Comparison of ENCODE assay signal across 10 cellular contexts in the genomic region with DNA sequence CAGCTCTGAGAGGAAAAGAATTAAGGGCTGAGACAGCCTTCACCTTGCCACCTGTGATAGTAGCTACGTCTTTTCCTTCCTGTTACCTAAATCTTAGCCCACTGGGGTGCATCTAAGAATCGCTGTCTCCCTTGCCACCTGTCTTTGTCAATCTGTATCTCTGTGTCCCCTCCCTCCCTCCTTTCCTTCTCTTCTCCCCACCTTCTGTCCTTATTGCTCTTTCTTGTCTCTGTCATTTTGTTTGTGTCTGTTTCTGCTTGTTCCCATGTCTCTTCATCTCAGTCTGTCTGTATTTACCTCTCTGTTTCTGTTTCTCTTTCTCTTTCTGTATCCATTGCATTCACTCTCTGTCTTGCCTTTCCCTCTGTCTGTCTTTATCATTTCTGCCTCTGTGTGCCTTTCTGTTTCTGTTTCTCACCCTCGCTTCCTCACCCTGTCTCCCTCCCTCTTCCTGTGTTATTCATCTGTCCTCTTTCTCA. TPM values are rescaled to one million over a fixed set of nuclear protein-coding genes. Genes with fewer than 3 reads are reported as not detected.
DNase-seq lines count a peak whose midpoint lies in the region; ATAC-seq and TF ChIP-seq lines count a peak whose summit lies in the region.
"Had no signal": no experiment of that assay in that cellular context is flagged by ENCODE, and none has a peak within 500 bp of the region (broad histone marks: within the 10 kb centered on the region; RNA-seq: fewer than 3 reads in every experiment).

No MANE protein-coding gene starts in this region.

- peak overlapping the region; percentile 45 for H3K4me3 ChIP-seq in GM06990 (replicated peaks; ENCODE audit: low read depth, low read length)
- H3K4me3 ChIP-seq: upper lobe of right lung had no signal

- peaks cover 6% of the 10 kb centered on the region for H3K27me3 Mint-ChIP-seq in activated naive CD8-positive, alpha-beta T cell treated with anti-CD3 and anti-CD28 coated beads for 36 hours

- DNase-seq in GM06990 (ENCODE audit: extremely low read depth, insufficient read length) (no peak), NOMO-1 treated with dmso at 0.1 percent for 144 hours (lab: John Stamatoyannopoulos, UW; ENCODE audit: unreplicated experiment) (no peak), medulla oblongata (ENCODE audit: extremely low spot score) (no peak), SK-N-DZ (ENCODE audit: low spot score) (no peak), pons (ENCODE audit: low spot score) (no peak)
- no peak for DNase-seq in activated naive CD8-positive, alpha-beta T cell treated with anti-CD3 and anti-CD28 coated beads for 36 hours
- DNase-seq: upper lobe of right lung had no signal

- TF ChIP-seq CTCF in GM06990 (IDR thresholded peaks at IDR 0.05; ENCODE audit: insufficient read depth, low read length, poor library complexity, severe bottlenecking), result no peak

- H3K36me3 Mint-ChIP-seq in activated naive CD8-positive, alpha-beta T cell treated with anti-CD3 and anti-CD28 coated beads for 36 hours, result peaks cover 3% of the 10 kb centered on the region

- no peaks in the 10 kb centered on the region for H3K27me3 ChIP-seq in GM06990 (replicated peaks; ENCODE audit: control insufficient read depth, insufficient read depth, low read length)
- H3K27me3 ChIP-seq: upper lobe of right lung had no signal

- H3K4me1 Mint-ChIP-seq in activated naive CD8-positive, alpha-beta T cell treated with anti-CD3 and anti-CD28 coated beads for 36 hours, result peaks cover 6% of the 10 kb centered on the region

- ATAC-seq in GM19397 (IDR thresholded peaks at IDR 0.05; ENCODE audit: unreplicated experiment), result peak; percentile 77
- peak; percentile 82 for ATAC-seq in HG03066 (IDR thresholded peaks at IDR 0.05; ENCODE audit: low read depth, unreplicated experiment)
- ATAC-seq: upper lobe of right lung had no signal

- peak overlapping the region; percentile 66 for H3K27ac Mint-ChIP-seq in activated naive CD8-positive, alpha-beta T cell treated with anti-CD3 and anti-CD28 coated beads for 36 hours

- no peaks in the 10 kb centered on the region for H3K36me3 ChIP-seq in GM06990 (ENCODE audit: control insufficient read depth, insufficient read depth, low read length)

- no peaks in the 10 kb centered on the region for H3K9me3 Mint-ChIP-seq in activated naive CD8-positive, alpha-beta T cell treated with anti-CD3 and anti-CD28 coated beads for 36 hours

- H3K4me3 Mint-ChIP-seq in activated naive CD8-positive, alpha-beta T cell treated with anti-CD3 and anti-CD28 coated beads for 36 hours, result peak overlapping the region; percentile 73
- H3K4me3 Mint-ChIP-seq: brain had no signal

RNA-seq across cellular contexts. Expression of a gene that starts 30.2 kb away (rescaled TPM):
- under 1 TPM; 0.47 to 0.54 TPM for total RNA-seq in activated naive CD8-positive, alpha-beta T cell treated with anti-CD3 and anti-CD28 coated beads for 36 hours
- polyA plus RNA-seq in SK-N-DZ (2014; cell fraction: cytosol; rRNA removed), result not detected in 2 replicates
- polyA plus RNA-seq in SK-N-DZ (2014; cell fraction: nucleus; rRNA removed), result not detected in 2 replicates
